3 cellular contexts compared by ENCODE assay signal in genomic region chr15:64923546-64923945, GRCh38.
"Had no signal": no experiment of that assay in that cellular context is flagged by ENCODE, and none has a peak within 500 bp of the region (broad histone marks: within the 10 kb centered on the region; RNA-seq: fewer than 3 reads in every experiment).

No MANE protein-coding gene starts in this region.

- H3K4me3 ChIP-seq: GM12878 had no signal

- ATAC-seq: GM12878 had no signal

- DNase-seq: GDM1, GF-D8 had no signal
